ENCODE assay signal across 1 cellular context in genomic region chr12:116558280-116559079, GRCh38.
A peak's percentile ranks its signal among the peaks of the same experiment; 100 is the strongest.
TF ChIP-seq lines count a peak whose summit lies in the region.

No MANE protein-coding gene starts in this region.

TF ChIP-seq in GM12878, 131 proteins besides CTCF, POLR2A, EP300 and RAD21 (continued from another document):
- peak; percentile 71 to 93; a peak in 3 of 4 replicates for TF ChIP-seq SRF (IDR thresholded peaks at IDR 0.05; ENCODE audit: low read depth in 2 of 2, low read length in 2 of 2)
- TF ChIP-seq YY1 (IDR thresholded peaks at IDR 0.05; ENCODE audit: low read depth, low read length), result peak; percentile 77
- TF ChIP-seq SMARCA5 (IDR thresholded peaks at IDR 0.05), result 0 out of 2 replicates have a peak, but pooled peaks have one; percentile 30
- TF ChIP-seq, protein P1, sequence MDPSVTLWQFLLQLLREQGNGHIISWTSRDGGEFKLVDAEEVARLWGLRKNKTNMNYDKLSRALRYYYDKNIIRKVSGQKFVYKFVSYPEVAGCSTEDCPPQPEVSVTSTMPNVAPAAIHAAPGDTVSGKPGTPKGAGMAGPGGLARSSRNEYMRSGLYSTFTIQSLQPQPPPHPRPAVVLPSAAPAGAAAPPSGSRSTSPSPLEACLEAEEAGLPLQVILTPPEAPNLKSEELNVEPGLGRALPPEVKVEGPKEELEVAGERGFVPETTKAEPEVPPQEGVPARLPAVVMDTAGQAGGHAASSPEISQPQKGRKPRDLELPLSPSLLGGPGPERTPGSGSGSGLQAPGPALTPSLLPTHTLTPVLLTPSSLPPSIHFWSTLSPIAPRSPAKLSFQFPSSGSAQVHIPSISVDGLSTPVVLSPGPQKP (IDR thresholded peaks at IDR 0.05; ENCODE audit: low read depth, low read length), result no peak
TF ChIP-seq in GM12878: peak in this region for 5.
